In the genomic region with DNA sequence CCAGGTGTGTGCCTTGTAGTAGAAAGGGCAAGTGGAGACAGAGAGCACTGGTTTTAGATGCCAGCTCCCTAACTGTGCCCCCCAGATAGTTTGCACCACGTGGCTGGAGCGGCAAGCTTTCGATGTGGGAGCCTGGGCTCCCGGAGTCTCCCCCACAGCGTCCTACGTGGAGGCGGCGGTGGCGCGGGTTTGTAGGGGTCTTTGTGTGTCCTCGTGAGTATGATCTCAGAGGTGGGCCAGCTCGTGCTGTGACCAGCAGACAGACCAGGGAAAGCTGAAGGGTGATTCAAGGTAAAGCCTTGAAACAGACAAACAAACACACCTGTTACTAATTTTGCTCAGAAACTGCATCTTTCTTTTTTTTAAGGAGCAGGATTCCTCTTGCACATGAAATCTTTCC, we compare ENCODE assay signal across 23 cellular contexts. TPM values are rescaled to one million over a fixed set of nuclear protein-coding genes. Genes with fewer than 3 reads are reported as not detected.
"Had no signal": no experiment of that assay in that cellular context is flagged by ENCODE, and none has a peak within 500 bp of the region (broad histone marks: within the 10 kb centered on the region; RNA-seq: fewer than 3 reads in every experiment).

No MANE protein-coding gene starts in this region.

- H3K4me2 ChIP-seq: SK-N-SH had no signal

- DNase-seq: IMR-90, Karpas-422, KG1, MM.1S, NCI-H1105 treated with DMSO at 0.1 percent for 48 hours, NCI-H1417 treated with DMSO at 0.1 percent for 48 hours, NCI-H1694, NCI-H226, NCI-H446, NCI-H524 treated with DMSO at 0.1 percent for 48 hours, NCI-H69, NCI-H774, PC-3, SHP77, SW 1271, T-cell had no signal

- H3K9me3 ChIP-seq: SK-N-SH had no signal

- ATAC-seq: HepG2, Panc1, PC-3, T-cell had no signal

- H3K27ac ChIP-seq: RWPE1 had no signal

RNA-seq across cellular contexts. Expression of a gene that starts 5.6 kb away (rescaled TPM):
- total RNA-seq: HepG2, HT1080, IMR-90, OCI-LY7, PC-3, SK-MEL-5, T-cell had no signal

RNA-seq across cellular contexts. Expression of a gene that starts 13.8 kb away (rescaled TPM):
- total RNA-seq: HepG2, HT1080, IMR-90, OCI-LY7, PC-3, SK-MEL-5 had no signal
